8 cellular contexts compared by ENCODE assay signal in genomic region chr6:21914121-21914973, GRCh38.
A peak's percentile ranks its signal among the peaks of the same experiment; 100 is the strongest.
DNase-seq lines count a peak whose midpoint lies in the region; ATAC-seq and TF ChIP-seq lines count a peak whose summit lies in the region.

No MANE protein-coding gene starts in this region.

- H3K9me3 ChIP-seq in smooth muscle cell (replicated peaks; ENCODE audit: low read depth), result no peaks in the 10 kb centered on the region

- no peaks in the 10 kb centered on the region for H3K27me3 ChIP-seq in smooth muscle cell (ENCODE audit: low read depth)

- no peaks in the 10 kb centered on the region for H3K36me3 ChIP-seq in smooth muscle cell (ENCODE audit: low read depth)

- no peak overlapping the region for H3K9ac ChIP-seq in smooth muscle cell (ENCODE audit: low read depth)

- peak; percentile 47 for ATAC-seq in GM21786 (IDR thresholded peaks at IDR 0.05; ENCODE audit: unreplicated experiment)
- peak; percentile 45 for ATAC-seq in SK-N-SH treated with all-trans-retinoic acid at 6 μM for 48 hours
- ATAC-seq in GM18858 (IDR thresholded peaks at IDR 0.05; ENCODE audit: unreplicated experiment), result no peak
- no peak for ATAC-seq in GM18519 (IDR thresholded peaks at IDR 0.05; ENCODE audit: low FRiP score, unreplicated experiment)
- ATAC-seq in HG03439 (IDR thresholded peaks at IDR 0.05; ENCODE audit: unreplicated experiment), result no peak

- no peak for TF ChIP-seq CTCF in smooth muscle cell (IDR thresholded peaks at IDR 0.05; ENCODE audit: borderline replicate concordance, insufficient read depth, poor library complexity, severe bottlenecking)

- H3K4me2 ChIP-seq in smooth muscle cell, result no peak overlapping the region

- no peaks in the 10 kb centered on the region for H4K20me1 ChIP-seq in smooth muscle cell (ENCODE audit: low read depth)

- no peak overlapping the region for H3K4me3 ChIP-seq in smooth muscle cell

- H3K27ac ChIP-seq in smooth muscle cell (ENCODE audit: low read depth), result peak overlapping the region; percentile 36

- no peak overlapping the region for H2AFZ ChIP-seq in smooth muscle cell (ENCODE audit: low read depth)

- peak; percentile 19 for DNase-seq in central memory CD4-positive, alpha-beta T cell
- DNase-seq in smooth muscle cell (lab: John Stamatoyannopoulos, UW; ENCODE audit: unreplicated experiment), result no peak
- no peak for DNase-seq in NCI-H1930 (lab: John Stamatoyannopoulos, UW)

- H3K4me1 ChIP-seq in smooth muscle cell (ENCODE audit: low read depth), result no peaks in the 10 kb centered on the region

- WGBS in smooth muscle cell (ENCODE audit: low lambda C conversion rate), result 65% methylated on average over 8 of the region's 8 CpGs

- no peaks in the 10 kb centered on the region for H3K79me2 ChIP-seq in smooth muscle cell (ENCODE audit: low read depth)

- H3F3A ChIP-seq in smooth muscle cell (ENCODE audit: low read depth), result no peaks in the 10 kb centered on the region

TF ChIP-seq in SK-N-SH treated with all-trans-retinoic acid at 6 μM for 48 hours, 23 proteins besides CTCF, POLR2A, EP300 and RAD21:
- TF ChIP-seq CSDC2 (CRISPR knock-in tag; IDR thresholded peaks at IDR 0.05), result 0 out of 2 replicates have a peak, but pooled peaks have one; percentile 76
- TF ChIP-seq, protein P1, sequence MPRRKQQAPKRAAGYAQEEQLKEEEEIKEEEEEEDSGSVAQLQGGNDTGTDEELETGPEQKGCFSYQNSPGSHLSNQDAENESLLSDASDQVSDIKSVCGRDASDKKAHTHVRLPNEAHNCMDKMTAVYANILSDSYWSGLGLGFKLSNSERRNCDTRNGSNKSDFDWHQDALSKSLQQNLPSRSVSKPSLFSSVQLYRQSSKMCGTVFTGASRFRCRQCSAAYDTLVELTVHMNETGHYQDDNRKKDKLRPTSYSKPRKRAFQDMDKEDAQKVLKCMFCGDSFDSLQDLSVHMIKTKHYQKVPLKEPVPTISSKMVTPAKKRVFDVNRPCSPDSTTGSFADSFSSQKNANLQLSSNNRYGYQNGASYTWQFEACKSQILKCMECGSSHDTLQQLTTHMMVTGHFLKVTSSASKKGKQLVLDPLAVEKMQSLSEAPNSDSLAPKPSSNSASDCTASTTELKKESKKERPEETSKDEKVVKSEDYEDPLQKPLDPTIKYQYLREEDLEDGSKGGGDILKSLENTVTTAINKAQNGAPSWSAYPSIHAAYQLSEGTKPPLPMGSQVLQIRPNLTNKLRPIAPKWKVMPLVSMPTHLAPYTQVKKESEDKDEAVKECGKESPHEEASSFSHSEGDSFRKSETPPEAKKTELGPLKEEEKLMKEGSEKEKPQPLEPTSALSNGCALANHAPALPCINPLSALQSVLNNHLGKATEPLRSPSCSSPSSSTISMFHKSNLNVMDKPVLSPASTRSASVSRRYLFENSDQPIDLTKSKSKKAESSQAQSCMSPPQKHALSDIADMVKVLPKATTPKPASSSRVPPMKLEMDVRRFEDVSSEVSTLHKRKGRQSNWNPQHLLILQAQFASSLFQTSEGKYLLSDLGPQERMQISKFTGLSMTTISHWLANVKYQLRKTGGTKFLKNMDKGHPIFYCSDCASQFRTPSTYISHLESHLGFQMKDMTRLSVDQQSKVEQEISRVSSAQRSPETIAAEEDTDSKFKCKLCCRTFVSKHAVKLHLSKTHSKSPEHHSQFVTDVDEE (CRISPR knock-in tag; IDR thresholded peaks at IDR 0.05), result peak; percentile 73; the same call in 1 of the 2 replicates
- TF ChIP-seq ZNF565 (CRISPR knock-in tag; conservative IDR thresholded peaks at IDR 0.05; ENCODE audit: low read depth), result 0 out of 2 replicates have a peak, but pooled peaks have one; percentile 12
- TF ChIP-seq, protein P2, sequence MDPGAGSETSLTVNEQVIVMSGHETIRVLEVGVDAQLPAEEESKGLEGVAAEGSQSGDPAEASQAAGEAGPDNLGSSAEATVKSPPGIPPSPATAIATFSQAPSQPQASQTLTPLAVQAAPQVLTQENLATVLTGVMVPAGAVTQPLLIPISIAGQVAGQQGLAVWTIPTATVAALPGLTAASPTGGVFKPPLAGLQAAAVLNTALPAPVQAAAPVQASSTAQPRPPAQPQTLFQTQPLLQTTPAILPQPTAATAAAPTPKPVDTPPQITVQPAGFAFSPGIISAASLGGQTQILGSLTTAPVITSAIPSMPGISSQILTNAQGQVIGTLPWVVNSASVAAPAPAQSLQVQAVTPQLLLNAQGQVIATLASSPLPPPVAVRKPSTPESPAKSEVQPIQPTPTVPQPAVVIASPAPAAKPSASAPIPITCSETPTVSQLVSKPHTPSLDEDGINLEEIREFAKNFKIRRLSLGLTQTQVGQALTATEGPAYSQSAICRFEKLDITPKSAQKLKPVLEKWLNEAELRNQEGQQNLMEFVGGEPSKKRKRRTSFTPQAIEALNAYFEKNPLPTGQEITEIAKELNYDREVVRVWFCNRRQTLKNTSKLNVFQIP (CRISPR knock-in tag; IDR thresholded peaks at IDR 0.05; ENCODE audit: borderline replicate concordance, low read depth), result peak; percentile 70; the same call in 1 of the 2 replicates
- TF ChIP-seq ISL1 (CRISPR knock-in tag; IDR thresholded peaks at IDR 0.05), result peak; percentile 69
- TF ChIP-seq, protein P3, sequence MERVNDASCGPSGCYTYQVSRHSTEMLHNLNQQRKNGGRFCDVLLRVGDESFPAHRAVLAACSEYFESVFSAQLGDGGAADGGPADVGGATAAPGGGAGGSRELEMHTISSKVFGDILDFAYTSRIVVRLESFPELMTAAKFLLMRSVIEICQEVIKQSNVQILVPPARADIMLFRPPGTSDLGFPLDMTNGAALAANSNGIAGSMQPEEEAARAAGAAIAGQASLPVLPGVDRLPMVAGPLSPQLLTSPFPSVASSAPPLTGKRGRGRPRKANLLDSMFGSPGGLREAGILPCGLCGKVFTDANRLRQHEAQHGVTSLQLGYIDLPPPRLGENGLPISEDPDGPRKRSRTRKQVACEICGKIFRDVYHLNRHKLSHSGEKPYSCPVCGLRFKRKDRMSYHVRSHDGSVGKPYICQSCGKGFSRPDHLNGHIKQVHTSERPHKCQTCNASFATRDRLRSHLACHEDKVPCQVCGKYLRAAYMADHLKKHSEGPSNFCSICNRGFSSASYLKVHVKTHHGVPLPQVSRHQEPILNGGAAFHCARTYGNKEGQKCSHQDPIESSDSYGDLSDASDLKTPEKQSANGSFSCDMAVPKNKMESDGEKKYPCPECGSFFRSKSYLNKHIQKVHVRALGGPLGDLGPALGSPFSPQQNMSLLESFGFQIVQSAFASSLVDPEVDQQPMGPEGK (CRISPR knock-in tag; IDR thresholded peaks at IDR 0.05; ENCODE audit: borderline replicate concordance), result no peak
- no peak for TF ChIP-seq BACH2 (CRISPR knock-in tag; IDR thresholded peaks at IDR 0.05; ENCODE audit: borderline replicate concordance)
- peak; percentile 74; the same call in 1 of the 2 replicates for TF ChIP-seq CREB5 (CRISPR knock-in tag; IDR thresholded peaks at IDR 0.05; ENCODE audit: low read depth)
- TF ChIP-seq OSR1 (CRISPR knock-in tag; IDR thresholded peaks at IDR 0.05), result no peak
- 0 out of 2 replicates have a peak, but pooled peaks have one; percentile 46 for TF ChIP-seq ZFP3 (CRISPR knock-in tag; IDR thresholded peaks at IDR 0.05)
- no peak for TF ChIP-seq ZC3H10 (CRISPR knock-in tag; IDR thresholded peaks at IDR 0.05)
- peak; percentile 28; the same call in 1 of the 2 replicates for TF ChIP-seq ZNF8 (CRISPR knock-in tag; IDR thresholded peaks at IDR 0.05)

Comparison
In these comparisons a context has a peak if more than half of its experiments do, and no peak if none do; other contexts are left out.
1. ATAC-seq: peak in GM21786 (single experiment) and SK-N-SH treated with all-trans-retinoic acid at 6 μM for 48 hours (single experiment); none in GM18858 (single experiment), GM18519 (single experiment) and HG03439 (single experiment).